In the genomic region with DNA sequence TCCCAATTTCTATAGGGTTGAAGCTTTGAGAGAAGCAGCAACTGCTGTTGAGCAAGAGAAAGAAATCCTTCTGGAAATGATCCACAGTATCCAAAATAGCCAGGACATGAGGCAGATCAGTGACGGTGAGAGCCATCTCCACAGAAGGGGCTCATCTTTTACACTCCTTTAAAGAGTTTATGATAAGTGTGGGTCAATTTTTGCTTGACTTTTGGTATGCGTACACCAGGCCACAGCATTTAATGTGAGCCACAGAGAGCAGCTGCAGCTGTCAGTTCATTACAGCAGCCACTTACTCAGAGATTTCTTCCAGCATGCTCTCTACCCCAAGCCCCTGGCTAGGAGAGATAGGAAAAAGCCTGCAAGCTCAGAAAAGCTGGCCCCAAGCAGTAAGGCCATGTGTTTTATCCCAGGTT, we compare ENCODE assay signal across 14 cellular contexts. TPM values are rescaled to one million over a fixed set of nuclear protein-coding genes. Genes with fewer than 3 reads are reported as not detected.
DNase-seq lines count a peak whose midpoint lies in the region; ATAC-seq and TF ChIP-seq lines count a peak whose summit lies in the region.
"Had no signal": no experiment of that assay in that cellular context is flagged by ENCODE, and none has a peak within 500 bp of the region (broad histone marks: within the 10 kb centered on the region; RNA-seq: fewer than 3 reads in every experiment).

No MANE protein-coding gene starts in this region.

- peak overlapping the region; percentile 4 for H3K27ac Mint-ChIP-seq in activated naive CD4-positive, alpha-beta T cell treated with anti-CD3 and anti-CD28 coated beads, Interleukin-2, amount 10 ng/mL, durations not matched to agents 7 days and 5 days
- H3K27ac Mint-ChIP-seq in activated T-helper 17 cell treated with anti-CD3 and anti-CD28 coated beads, Interleukin-2, amount 50 U/mL, for 72 hours: peak overlapping the region; percentile 68
- H3K27ac Mint-ChIP-seq: activated CD8-positive, alpha-beta T cell treated with anti-CD3 and anti-CD28 coated beads for 36 hours had no signal

- H3K4me3 Mint-ChIP-seq in activated naive CD4-positive, alpha-beta T cell treated with anti-CD3 and anti-CD28 coated beads, Interleukin-2, amount 10 ng/mL, durations not matched to agents 7 days and 5 days: no peak overlapping the region
- H3K4me3 Mint-ChIP-seq in activated T-helper 17 cell treated with anti-CD3 and anti-CD28 coated beads, Interleukin-2, amount 50 U/mL, for 72 hours: no peak overlapping the region
- H3K4me3 Mint-ChIP-seq: activated CD8-positive, alpha-beta T cell treated with anti-CD3 and anti-CD28 coated beads for 36 hours had no signal

- H3K4me1 ChIP-seq in lower lobe of right lung: no peaks in the 10 kb centered on the region
- H3K4me1 ChIP-seq in stomach: peaks cover 0 to 35% (median 18%) of the 10 kb centered on the region in 4 donors

- intact Hi-C loops in lower lobe of right lung (cut with DNase I): no loop called here
- intact Hi-C loops in stomach (cut with DNase I; ENCODE audit: low total_unique reads): no loop called here
- intact Hi-C loops in dorsolateral prefrontal cortex (cut with DNase I): no loop called here

- 65 to 86% (median 82%) methylated on average over 2 of the region's 2 CpGs for WGBS in stomach, 5 donors

- H3K27me3 Mint-ChIP-seq in activated naive CD4-positive, alpha-beta T cell treated with anti-CD3 and anti-CD28 coated beads, Interleukin-2, amount 10 ng/mL, durations not matched to agents 7 days and 5 days: no peaks in the 10 kb centered on the region
- no peaks in the 10 kb centered on the region for H3K27me3 Mint-ChIP-seq in activated T-helper 17 cell treated with anti-CD3 and anti-CD28 coated beads, Interleukin-2, amount 50 U/mL, for 72 hours
- H3K27me3 Mint-ChIP-seq: activated CD8-positive, alpha-beta T cell treated with anti-CD3 and anti-CD28 coated beads for 36 hours had no signal

- no peaks in the 10 kb centered on the region for H3K9me3 ChIP-seq in lower lobe of right lung
- H3K9me3 ChIP-seq in stomach: no peaks in the 10 kb centered on the region

- TF ChIP-seq CTCF in lower lobe of right lung (IDR thresholded peaks at IDR 0.05) (no peak), stomach (IDR thresholded peaks at IDR 0.05) (no peak), dorsolateral prefrontal cortex (IDR thresholded peaks at IDR 0.05 in 54 of 56, conservative IDR thresholded peaks at IDR 0.05 in 2 of 56; ENCODE audit: low read depth in 1 of 56, partially characterized antibody in 56 of 56) (no peak)

- peaks cover 28% of the 10 kb centered on the region for H3K36me3 ChIP-seq in lower lobe of right lung
- peaks cover 4 to 45% (median 28%) of the 10 kb centered on the region in 4 donors for H3K36me3 ChIP-seq in stomach

- DNase-seq in activated naive CD4-positive, alpha-beta T cell treated with anti-CD3 and anti-CD28 coated beads, Interleukin-2, amount 10 ng/mL, durations not matched to agents 7 days and 5 days: no peak
- DNase-seq in activated naive CD4-positive, alpha-beta T cell (lab: John Stamatoyannopoulos, UW): no peak
- DNase-seq in lower lobe of right lung (no peak), stomach (no peak), dorsolateral prefrontal cortex (no peak), NCI-H446 (lab: John Stamatoyannopoulos, UW) (no peak)
- DNase-seq: activated CD8-positive, alpha-beta T cell treated with anti-CD3 and anti-CD28 coated beads for 36 hours; activated gamma-delta T cell treated with Interleukin-2 at 50 U/mL for 16 hours; Calu3; caudate nucleus; NCI-H2171 treated with DMSO at 0.1 percent for 48 hours; SHP77 treated with DMSO at 0.1 percent for 48 hours had no signal

- H3K27ac ChIP-seq in lower lobe of right lung (no peak overlapping the region), stomach (peak overlapping the region in 3 of 5 donors; percentile 50 to 59 (median 52)), dorsolateral prefrontal cortex (peak overlapping the region in 2 of 59 donors; percentile 38 to 65)

- H3K9me3 Mint-ChIP-seq in activated naive CD4-positive, alpha-beta T cell treated with anti-CD3 and anti-CD28 coated beads, Interleukin-2, amount 10 ng/mL, durations not matched to agents 7 days and 5 days: no peaks in the 10 kb centered on the region
- no peaks in the 10 kb centered on the region for H3K9me3 Mint-ChIP-seq in activated T-helper 17 cell treated with anti-CD3 and anti-CD28 coated beads, Interleukin-2, amount 50 U/mL, for 72 hours
- H3K9me3 Mint-ChIP-seq: activated CD8-positive, alpha-beta T cell treated with anti-CD3 and anti-CD28 coated beads for 36 hours had no signal

- TF ChIP-seq EP300 in stomach (IDR thresholded peaks at IDR 0.05): no peak

- no peaks in the 10 kb centered on the region for H3K27me3 ChIP-seq in lower lobe of right lung (ENCODE audit: low read depth)
- no peaks in the 10 kb centered on the region for H3K27me3 ChIP-seq in stomach
- no peaks in the 10 kb centered on the region for H3K27me3 ChIP-seq in dorsolateral prefrontal cortex

- peaks cover 8% of the 10 kb centered on the region for H3K4me1 Mint-ChIP-seq in activated naive CD4-positive, alpha-beta T cell treated with anti-CD3 and anti-CD28 coated beads, Interleukin-2, amount 10 ng/mL, durations not matched to agents 7 days and 5 days
- no peaks in the 10 kb centered on the region for H3K4me1 Mint-ChIP-seq in activated T-helper 17 cell treated with anti-CD3 and anti-CD28 coated beads, Interleukin-2, amount 50 U/mL, for 72 hours

- no peak for TF ChIP-seq POLR2A in stomach (IDR thresholded peaks at IDR 0.05)

- CTCF ChIA-PET in activated naive CD4-positive, alpha-beta T cell treated with anti-CD3 and anti-CD28 coated beads, Interleukin-2, amount 10 ng/mL, durations not matched to agents 7 days and 5 days (lab: Charles Lee): interaction anchor here (0.9 kb wide), 1 partner anchor 16 kb away, joined by 4 read pairs; no protein-coding TSS in a partner anchor

- no peak overlapping the region for H3K4me3 ChIP-seq in lower lobe of right lung
- no peak overlapping the region for H3K4me3 ChIP-seq in stomach
- H3K4me3 ChIP-seq in dorsolateral prefrontal cortex: no peak overlapping the region

- peaks cover 39% of the 10 kb centered on the region for H3K36me3 Mint-ChIP-seq in activated naive CD4-positive, alpha-beta T cell treated with anti-CD3 and anti-CD28 coated beads, Interleukin-2, amount 10 ng/mL, durations not matched to agents 7 days and 5 days
- peaks cover 56% of the 10 kb centered on the region for H3K36me3 Mint-ChIP-seq in activated T-helper 17 cell treated with anti-CD3 and anti-CD28 coated beads, Interleukin-2, amount 50 U/mL, for 72 hours (ENCODE audit: low read depth)

- ATAC-seq in activated T-helper 17 cell treated with anti-CD3 and anti-CD28 coated beads, Interleukin-2, amount 50 U/mL, for 72 hours (replicated peaks): no peak
- ATAC-seq in lower lobe of right lung (peak; percentile 58 to 85), HG03469 (IDR thresholded peaks at IDR 0.05; ENCODE audit: unreplicated experiment) (no peak)
- ATAC-seq: activated CD8-positive, alpha-beta T cell treated with anti-CD3 and anti-CD28 coated beads for 36 hours had no signal

RNA-seq across cellular contexts. Expression of a gene that starts 9.9 kb away (rescaled TPM):
- total RNA-seq in activated T-helper 17 cell treated with anti-CD3 and anti-CD28 coated beads, Interleukin-2, amount 50 U/mL, for 72 hours: 1 to 10 TPM; 5.6 to 9.5 TPM
- total RNA-seq in lower lobe of right lung: 5.1 TPM
- total RNA-seq in stomach: 10 to 100 TPM in 3 of 5 donors, 1 to 10 TPM in 2; 2.0 to 48.7 (median 19.8) TPM
- polyA plus RNA-seq in stomach: 1 to 10 TPM; 3.4 to 5.1 (median 3.8) TPM
- total RNA-seq in dorsolateral prefrontal cortex: 10 to 100 TPM in 2 of 120 experiments, 1 to 10 TPM in 118; 1.7 to 10.3 (median 4.0) TPM

RNA-seq across cellular contexts. Expression of a gene that starts 40.1 kb away (rescaled TPM):
- 1 to 10 TPM; 2.6 to 4.1 TPM for total RNA-seq in activated T-helper 17 cell treated with anti-CD3 and anti-CD28 coated beads, Interleukin-2, amount 50 U/mL, for 72 hours
- total RNA-seq in lower lobe of right lung (11.3 TPM), stomach (10 to 100 TPM; 11.1 to 51.3 (median 23.8) TPM), dorsolateral prefrontal cortex (10 to 100 TPM in 118 of 120 experiments, 1 to 10 TPM in 2; 7.9 to 20.9 (median 14.9) TPM)
- 10 to 100 TPM in 2 of 3 donors, 1 to 10 TPM in 1; 5.5 to 11.3 (median 10.5) TPM for polyA plus RNA-seq in stomach

Comparison
In these comparisons a context has a peak if more than half of its experiments do, and no peak if none do; other contexts are left out.
1. ATAC-seq: peak in lower lobe of right lung (2 of 2); none in activated T-helper 17 cell treated with anti-CD3 and anti-CD28 coated beads, Interleukin-2, amount 50 U/mL, for 72 hours (single experiment) and HG03469 (single experiment).